ENCODE assay signal across 11 cellular contexts in genomic region chr3:185207931-185208746, GRCh38. TPM values are rescaled to one million over a fixed set of nuclear protein-coding genes. Genes with fewer than 3 reads are reported as not detected.
DNase-seq lines count a peak whose midpoint lies in the region; ATAC-seq and TF ChIP-seq lines count a peak whose summit lies in the region.
"Had no signal": no experiment of that assay in that cellular context is flagged by ENCODE, and none has a peak within 500 bp of the region (broad histone marks: within the 10 kb centered on the region; RNA-seq: fewer than 3 reads in every experiment).

No MANE protein-coding gene starts in this region.

- no peak overlapping the region for H3K27ac Mint-ChIP-seq in chondrocyte (ENCODE audit: unreplicated experiment)
- H3K27ac Mint-ChIP-seq: dendritic cell treated with granulocyte-macrophage colony-stimulating factor and Interleukin-4, amounts not matched to agents 40 ng/mL and 50 ng/mL, for 4 days had no signal

- H3K36me3 Mint-ChIP-seq in chondrocyte (ENCODE audit: low read depth): no peaks in the 10 kb centered on the region

- DNase-seq in epithelial cell of prostate (ENCODE audit: low read depth, low spot score) (peak; percentile 46), chondrocyte (ENCODE audit: low spot score) (no peak), caudate nucleus (lab: John Stamatoyannopoulos, UW) (no peak), NCI-H82 (lab: John Stamatoyannopoulos, UW) (no peak), NCI-H2107 treated with DMSO at 0.1 percent for 48 hours (lab: John Stamatoyannopoulos, UW; ENCODE audit: unreplicated experiment) (no peak)
- DNase-seq: SHP77 had no signal

- H3K27ac ChIP-seq in epithelial cell of prostate: no peak overlapping the region
- H3K27ac ChIP-seq in caudate nucleus (ENCODE audit: low read depth, low read length): no peak overlapping the region
- H3K27ac ChIP-seq: neutrophil had no signal

- ATAC-seq in GM18498 (IDR thresholded peaks at IDR 0.05; ENCODE audit: unreplicated experiment): peak; percentile 98
- ATAC-seq in GM21367 (IDR thresholded peaks at IDR 0.05; ENCODE audit: unreplicated experiment): peak; percentile 95
- peak; percentile 88 for ATAC-seq in HG03378 (IDR thresholded peaks at IDR 0.05; ENCODE audit: unreplicated experiment)

- H3K9me3 Mint-ChIP-seq in chondrocyte (ENCODE audit: low read depth): no peaks in the 10 kb centered on the region
- H3K9me3 Mint-ChIP-seq: dendritic cell treated with granulocyte-macrophage colony-stimulating factor and Interleukin-4, amounts not matched to agents 40 ng/mL and 50 ng/mL, for 4 days had no signal

- TF ChIP-seq CTCF in chondrocyte (IDR thresholded peaks at IDR 0.05): no peak

- H3K4me1 Mint-ChIP-seq in chondrocyte (ENCODE audit: low read depth): no peaks in the 10 kb centered on the region

- no peak overlapping the region for H3K4me3 Mint-ChIP-seq in chondrocyte (ENCODE audit: unreplicated experiment)
- H3K4me3 Mint-ChIP-seq: dendritic cell treated with granulocyte-macrophage colony-stimulating factor and Interleukin-4, amounts not matched to agents 40 ng/mL and 50 ng/mL, for 4 days had no signal

- no peaks in the 10 kb centered on the region for H3K27me3 Mint-ChIP-seq in chondrocyte (ENCODE audit: low read depth)
- H3K27me3 Mint-ChIP-seq: dendritic cell treated with granulocyte-macrophage colony-stimulating factor and Interleukin-4, amounts not matched to agents 40 ng/mL and 50 ng/mL, for 4 days had no signal

RNA-seq across cellular contexts. Expression of gene EHHADH, which starts 45.7 kb away (rescaled TPM):
- total RNA-seq in chondrocyte: 0.70 to 4.9 TPM (median 3.5 TPM) in 3 replicates

RNA-seq across cellular contexts. Expression of gene C3orf70, which starts 55.3 kb away (rescaled TPM):
- 10.2 to 27.7 TPM (median 25.6 TPM) in 3 replicates for total RNA-seq in chondrocyte
